ENCODE assay signal across 1 cellular context in the genomic region with DNA sequence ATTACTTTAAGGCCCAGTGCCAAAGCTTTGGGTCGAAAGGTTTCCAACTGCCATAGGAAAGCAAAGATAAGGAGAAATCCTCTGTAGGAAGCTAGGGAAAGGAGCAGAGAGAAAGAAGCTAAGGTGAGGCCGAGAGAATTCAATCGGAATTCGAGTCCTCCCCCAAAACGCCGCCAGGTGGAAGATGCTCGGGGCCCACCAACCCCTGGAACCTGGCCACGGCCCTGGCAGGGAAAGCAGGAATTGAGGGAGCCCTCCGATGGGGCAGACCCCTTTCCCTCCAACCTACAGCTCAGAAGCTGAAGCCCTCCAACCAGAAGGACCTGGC.
TF ChIP-seq lines count a peak whose summit lies in the region.

No MANE protein-coding gene starts in this region.

TF ChIP-seq in SK-N-SH, 30 proteins besides CTCF, POLR2A, EP300 and RAD21 (continued from another document):
- TF ChIP-seq, protein P1, sequence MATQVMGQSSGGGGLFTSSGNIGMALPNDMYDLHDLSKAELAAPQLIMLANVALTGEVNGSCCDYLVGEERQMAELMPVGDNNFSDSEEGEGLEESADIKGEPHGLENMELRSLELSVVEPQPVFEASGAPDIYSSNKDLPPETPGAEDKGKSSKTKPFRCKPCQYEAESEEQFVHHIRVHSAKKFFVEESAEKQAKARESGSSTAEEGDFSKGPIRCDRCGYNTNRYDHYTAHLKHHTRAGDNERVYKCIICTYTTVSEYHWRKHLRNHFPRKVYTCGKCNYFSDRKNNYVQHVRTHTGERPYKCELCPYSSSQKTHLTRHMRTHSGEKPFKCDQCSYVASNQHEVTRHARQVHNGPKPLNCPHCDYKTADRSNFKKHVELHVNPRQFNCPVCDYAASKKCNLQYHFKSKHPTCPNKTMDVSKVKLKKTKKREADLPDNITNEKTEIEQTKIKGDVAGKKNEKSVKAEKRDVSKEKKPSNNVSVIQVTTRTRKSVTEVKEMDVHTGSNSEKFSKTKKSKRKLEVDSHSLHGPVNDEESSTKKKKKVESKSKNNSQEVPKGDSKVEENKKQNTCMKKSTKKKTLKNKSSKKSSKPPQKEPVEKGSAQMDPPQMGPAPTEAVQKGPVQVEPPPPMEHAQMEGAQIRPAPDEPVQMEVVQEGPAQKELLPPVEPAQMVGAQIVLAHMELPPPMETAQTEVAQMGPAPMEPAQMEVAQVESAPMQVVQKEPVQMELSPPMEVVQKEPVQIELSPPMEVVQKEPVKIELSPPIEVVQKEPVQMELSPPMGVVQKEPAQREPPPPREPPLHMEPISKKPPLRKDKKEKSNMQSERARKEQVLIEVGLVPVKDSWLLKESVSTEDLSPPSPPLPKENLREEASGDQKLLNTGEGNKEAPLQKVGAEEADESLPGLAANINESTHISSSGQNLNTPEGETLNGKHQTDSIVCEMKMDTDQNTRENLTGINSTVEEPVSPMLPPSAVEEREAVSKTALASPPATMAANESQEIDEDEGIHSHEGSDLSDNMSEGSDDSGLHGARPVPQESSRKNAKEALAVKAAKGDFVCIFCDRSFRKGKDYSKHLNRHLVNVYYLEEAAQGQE (IDR thresholded peaks at IDR 0.05; ENCODE audit: low read depth, low read length), result no peak
- TF ChIP-seq CHD2 (IDR thresholded peaks at IDR 0.05; ENCODE audit: low read length, partially characterized antibody), result no peak
- TF ChIP-seq FOXM1 (IDR thresholded peaks at IDR 0.05; ENCODE audit: low read depth), result no peak
- TF ChIP-seq, protein P2, sequence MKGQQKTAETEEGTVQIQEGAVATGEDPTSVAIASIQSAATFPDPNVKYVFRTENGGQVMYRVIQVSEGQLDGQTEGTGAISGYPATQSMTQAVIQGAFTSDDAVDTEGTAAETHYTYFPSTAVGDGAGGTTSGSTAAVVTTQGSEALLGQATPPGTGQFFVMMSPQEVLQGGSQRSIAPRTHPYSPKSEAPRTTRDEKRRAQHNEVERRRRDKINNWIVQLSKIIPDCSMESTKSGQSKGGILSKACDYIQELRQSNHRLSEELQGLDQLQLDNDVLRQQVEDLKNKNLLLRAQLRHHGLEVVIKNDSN (IDR thresholded peaks at IDR 0.05; ENCODE audit: borderline replicate concordance, low read depth), result no peak
- TF ChIP-seq FOSL2 (IDR thresholded peaks at IDR 0.05; ENCODE audit: borderline replicate concordance, low read depth), result no peak
- TF ChIP-seq, protein P3, sequence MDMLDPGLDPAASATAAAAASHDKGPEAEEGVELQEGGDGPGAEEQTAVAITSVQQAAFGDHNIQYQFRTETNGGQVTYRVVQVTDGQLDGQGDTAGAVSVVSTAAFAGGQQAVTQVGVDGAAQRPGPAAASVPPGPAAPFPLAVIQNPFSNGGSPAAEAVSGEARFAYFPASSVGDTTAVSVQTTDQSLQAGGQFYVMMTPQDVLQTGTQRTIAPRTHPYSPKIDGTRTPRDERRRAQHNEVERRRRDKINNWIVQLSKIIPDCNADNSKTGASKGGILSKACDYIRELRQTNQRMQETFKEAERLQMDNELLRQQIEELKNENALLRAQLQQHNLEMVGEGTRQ (IDR thresholded peaks at IDR 0.05; ENCODE audit: borderline replicate concordance, low read depth, low read length), result no peak
- TF ChIP-seq YY1 (IDR thresholded peaks at IDR 0.05; ENCODE audit: low read depth), result no peak
- TF ChIP-seq SMC3 (IDR thresholded peaks at IDR 0.05; ENCODE audit: low read depth, low read length), result no peak
- TF ChIP-seq GATA2 (CRISPR knock-in tag; IDR thresholded peaks at IDR 0.05), result no peak
- no peak for TF ChIP-seq TAF1 (IDR thresholded peaks at IDR 0.05; ENCODE audit: borderline replicate concordance, low read depth, low read length)
- TF ChIP-seq FOXJ3 (CRISPR knock-in tag; IDR thresholded peaks at IDR 0.05), result no peak
- TF ChIP-seq NFIC (IDR thresholded peaks at IDR 0.05; ENCODE audit: borderline replicate concordance), result no peak
- TF ChIP-seq GABPA (IDR thresholded peaks at IDR 0.05; ENCODE audit: low read depth), result no peak
- TF ChIP-seq RFX5 (IDR thresholded peaks at IDR 0.05; ENCODE audit: low read length), result no peak
- no peak for TF ChIP-seq POLR2AphosphoS5 (IDR thresholded peaks at IDR 0.05; ENCODE audit: low read depth, low read length)
